ENCODE assay signal across 23 cellular contexts in genomic region chr3:105533955-105534354, GRCh38.
"Had no signal": no experiment of that assay in that cellular context is flagged by ENCODE, and none has a peak within 500 bp of the region (broad histone marks: within the 10 kb centered on the region; RNA-seq: fewer than 3 reads in every experiment).

No MANE protein-coding gene starts in this region.

- H3K79me2 ChIP-seq: hepatocyte had no signal

- H3K36me3 Mint-ChIP-seq: natural killer cell treated with Interleukin-12 subunit alpha and Interleukin-12 subunit beta and Interleukin-15 and Interleukin-18, amount 100 ng/mL, for 72 hours had no signal

- H3K4me1 ChIP-seq: adrenal gland, body of pancreas, esophagus muscularis mucosa, left ventricle myocardium inferior, pancreas, psoas muscle, right atrium auricular region, stomach, transverse colon, vagina had no signal

- H3K27ac ChIP-seq: adrenal gland, body of pancreas, esophagus muscularis mucosa, hepatocyte, left ventricle myocardium inferior, pancreas, psoas muscle, right atrium auricular region, skin epidermis, stomach, transverse colon, vagina had no signal

- H3K4me3 Mint-ChIP-seq: activated naive CD8-positive, alpha-beta T cell; activated T-cell treated with anti-CD3 and anti-CD28 coated beads, Interleukin-2, amount 50 U/mL, for 24 hours; activated T-helper 17 cell treated with anti-CD3 and anti-CD28 coated beads, Interleukin-2, amount 50 U/mL, for 72 hours; natural killer cell treated with Interleukin-12 subunit alpha and Interleukin-12 subunit beta and Interleukin-15 and Interleukin-18, amount 100 ng/mL, for 72 hours; stimulated activated memory B cell treated with anti-CD40 and anti-IgM and Interleukin-4, amounts not matched to agents 10 μg/mL and 1 μg/mL and 100 μg/mL, for 72 hours had no signal

- H3K27ac Mint-ChIP-seq: activated naive CD8-positive, alpha-beta T cell; activated T-cell treated with anti-CD3 and anti-CD28 coated beads, Interleukin-2, amount 50 U/mL, for 24 hours; activated T-helper 17 cell treated with anti-CD3 and anti-CD28 coated beads, Interleukin-2, amount 50 U/mL, for 72 hours; natural killer cell treated with Interleukin-12 subunit alpha and Interleukin-12 subunit beta and Interleukin-15 and Interleukin-18, amount 100 ng/mL, for 72 hours; stimulated activated memory B cell treated with anti-CD40 and anti-IgM and Interleukin-4, amounts not matched to agents 10 μg/mL and 1 μg/mL and 100 μg/mL, for 72 hours had no signal

- H3K27me3 ChIP-seq: adrenal gland, body of pancreas, esophagus muscularis mucosa, hepatocyte, pancreas, right atrium auricular region, stomach, transverse colon, vagina had no signal

- H2AFZ ChIP-seq: hepatocyte had no signal

- H3K36me3 ChIP-seq: adrenal gland, left ventricle myocardium inferior, right atrium auricular region, transverse colon, vagina had no signal

- ATAC-seq: activated T-helper 17 cell treated with anti-CD3 and anti-CD28 coated beads, Interleukin-2, amount 50 U/mL, for 72 hours; body of pancreas; natural killer cell treated with Interleukin-12 subunit alpha and Interleukin-12 subunit beta and Interleukin-15 and Interleukin-18, amount 100 ng/mL, for 72 hours; pancreas; psoas muscle; stimulated activated memory B cell treated with anti-CD40 and anti-IgM and Interleukin-4, amounts not matched to agents 10 μg/mL and 1 μg/mL and 100 μg/mL, for 72 hours had no signal

- H3K9me3 ChIP-seq: adrenal gland, body of pancreas, esophagus muscularis mucosa, left ventricle myocardium inferior, pancreas, psoas muscle, right atrium auricular region, stomach, transverse colon, vagina had no signal

- DNase-seq: activated CD4-positive, alpha-beta T cell treated with anti-CD3 and anti-CD28 coated beads for 1 hour; activated CD4-positive, alpha-beta T cell treated with anti-CD3 and anti-CD28 coated beads, Interleukin-2, amount 50 U/mL, for 1 hour; activated T-cell treated with anti-CD3 and anti-CD28 coated beads, Interleukin-2, amount 50 U/mL, for 24 hours; adrenal gland; body of pancreas; effector memory CD4-positive, alpha-beta T cell; glutamatergic neuron; left ventricle myocardium inferior; pancreas; psoas muscle; stimulated activated CD4-positive, alpha-beta T cell treated with anti-CD3 and anti-CD28 coated beads, Interleukin-2, amount 100 ng/mL, for 24 hours; stomach; T-helper 1 cell; transverse colon had no signal

- H3K4me3 ChIP-seq: adrenal gland, body of pancreas, esophagus muscularis mucosa, hepatocyte, left ventricle myocardium inferior, pancreas, psoas muscle, right atrium auricular region, skin epidermis, stomach, transverse colon, vagina had no signal

- H3K4me1 Mint-ChIP-seq: activated T-helper 17 cell treated with anti-CD3 and anti-CD28 coated beads, Interleukin-2, amount 50 U/mL, for 72 hours; stimulated activated memory B cell treated with anti-CD40 and anti-IgM and Interleukin-4, amounts not matched to agents 10 μg/mL and 1 μg/mL and 100 μg/mL, for 72 hours had no signal

- H3K4me2 ChIP-seq: hepatocyte had no signal

- H3K9me3 Mint-ChIP-seq: activated T-cell treated with anti-CD3 and anti-CD28 coated beads, Interleukin-2, amount 50 U/mL, for 24 hours; activated T-helper 17 cell treated with anti-CD3 and anti-CD28 coated beads, Interleukin-2, amount 50 U/mL, for 72 hours; natural killer cell treated with Interleukin-12 subunit alpha and Interleukin-12 subunit beta and Interleukin-15 and Interleukin-18, amount 100 ng/mL, for 72 hours; stimulated activated memory B cell treated with anti-CD40 and anti-IgM and Interleukin-4, amounts not matched to agents 10 μg/mL and 1 μg/mL and 100 μg/mL, for 72 hours had no signal

- H3K27me3 Mint-ChIP-seq: activated naive CD8-positive, alpha-beta T cell; activated T-cell treated with anti-CD3 and anti-CD28 coated beads, Interleukin-2, amount 50 U/mL, for 24 hours; activated T-helper 17 cell treated with anti-CD3 and anti-CD28 coated beads, Interleukin-2, amount 50 U/mL, for 72 hours; natural killer cell treated with Interleukin-12 subunit alpha and Interleukin-12 subunit beta and Interleukin-15 and Interleukin-18, amount 100 ng/mL, for 72 hours; stimulated activated memory B cell treated with anti-CD40 and anti-IgM and Interleukin-4, amounts not matched to agents 10 μg/mL and 1 μg/mL and 100 μg/mL, for 72 hours had no signal
